ENCODE assay signal across 8 cellular contexts in genomic region chr18:50819727-50820378, GRCh38. TPM values are rescaled to one million over a fixed set of nuclear protein-coding genes. Genes with fewer than 3 reads are reported as not detected.
A peak's percentile ranks its signal among the peaks of the same experiment; 100 is the strongest.
DNase-seq lines count a peak whose midpoint lies in the region; ATAC-seq and TF ChIP-seq lines count a peak whose summit lies in the region.

Gene MRO, minus strand, starts transcription at chr18:50820016. Its CDS starts 10,616 bp downstream, at chr18:50809400.

- peak; percentile 79 for DNase-seq in NCI-H1436 (lab: John Stamatoyannopoulos, UW)
- peak; percentile 7 to 26 for DNase-seq in SW 1271 (lab: John Stamatoyannopoulos, UW)
- DNase-seq in adrenal gland: peak; percentile 80 to 97 (median 88)
- DNase-seq in left ventricle myocardium superior: peak; percentile 93
- DNase-seq in progenitor cell of endocrine pancreas (ENCODE audit: low spot score, unreplicated experiment): peak; percentile 73
- DNase-seq in upper lobe of right lung: peak; percentile 92

- no peaks in the 10 kb centered on the region for H3K9me3 ChIP-seq in adrenal gland (replicated peaks in 1 of 3)
- H3K9me3 ChIP-seq in upper lobe of right lung: no peaks in the 10 kb centered on the region

- intact Hi-C loops in adrenal gland (cut with DNase I) (loop anchor here in 1 of 2 donors (5.0 kb wide), 1 partner anchor 232 kb away; no protein-coding TSS in a partner anchor), left ventricle myocardium superior (cut with micrococcal nuclease) (loop anchor here (5.0 kb wide), 1 partner anchor 57 kb away; the partner anchor contains the start of gene ME2), upper lobe of right lung (cut with DNase I) (no loop called here)

- TF ChIP-seq CTCF in GM12874 (IDR thresholded peaks at IDR 0.05; ENCODE audit: insufficient read depth, low read depth, low read length) (peak; percentile 91), adrenal gland (IDR thresholded peaks at IDR 0.05) (peak; percentile 84 to 95 (median 94)), progenitor cell of endocrine pancreas (IDR thresholded peaks at IDR 0.05; ENCODE audit: unreplicated experiment) (peak; percentile 96), upper lobe of right lung (IDR thresholded peaks at IDR 0.05) (peak; percentile 95)

- no peak within 1 kb of the TSS for H3K27ac Mint-ChIP-seq in progenitor cell of endocrine pancreas

- no peak within 1 kb of the TSS for H3K4me3 Mint-ChIP-seq in progenitor cell of endocrine pancreas (ENCODE audit: low read depth)

- H3K4me1 ChIP-seq in adrenal gland (replicated peaks in 1 of 2) (peaks cover 8 to 25% of the 10 kb centered on the region in 2 donors), upper lobe of right lung (peaks cover 14% of the 10 kb centered on the region)

- no peaks in the 10 kb centered on the region for H3K36me3 Mint-ChIP-seq in progenitor cell of endocrine pancreas (ENCODE audit: insufficient read depth)

- peaks cover 11% of the 10 kb centered on the region for H3K4me1 Mint-ChIP-seq in progenitor cell of endocrine pancreas (ENCODE audit: low read depth)

- H3K27me3 Mint-ChIP-seq in progenitor cell of endocrine pancreas: peaks cover 7% of the 10 kb centered on the region

- no peaks in the 10 kb centered on the region for H3K36me3 ChIP-seq in adrenal gland (replicated peaks in 1 of 2)
- no peaks in the 10 kb centered on the region for H3K36me3 ChIP-seq in upper lobe of right lung

- H3K27me3 ChIP-seq in adrenal gland (no peaks in the 10 kb centered on the region), upper lobe of right lung (peaks cover 4% of the 10 kb centered on the region)

- peak; percentile 92 for ATAC-seq in HG02840 (IDR thresholded peaks at IDR 0.05; ENCODE audit: low FRiP score, unreplicated experiment)
- ATAC-seq in left ventricle myocardium superior: peak; percentile 96
- peak; percentile 99 for ATAC-seq in upper lobe of right lung

- peak within 1 kb of the TSS in 2 of 4 donors; percentile 23 to 51 for H3K4me3 ChIP-seq in adrenal gland
- peak within 1 kb of the TSS; percentile 40 for H3K4me3 ChIP-seq in upper lobe of right lung

- H3K27ac ChIP-seq in adrenal gland (peak within 1 kb of the TSS; percentile 1 to 81 (median 61)), upper lobe of right lung (no peak within 1 kb of the TSS)

- peaks cover 4% of the 10 kb centered on the region for H3K9me3 Mint-ChIP-seq in progenitor cell of endocrine pancreas (ENCODE audit: low read depth)

- WGBS in adrenal gland, 4 donors: 1 to 2% (median 2%) methylated on average over 19 to 24 of the region's 24 CpGs

- no peak for TF ChIP-seq POLR2A in adrenal gland (IDR thresholded peaks at IDR 0.05)

RNA-seq across cellular contexts. Expression of gene MRO, which starts in this region (rescaled TPM):
- total RNA-seq in adrenal gland (1 to 10 TPM; 1.6 to 9.4 (median 3.9) TPM), left ventricle myocardium superior (4.0 TPM), progenitor cell of endocrine pancreas (0.13 TPM in 1 of 2 replicates, not detected in the other), upper lobe of right lung (0.20 TPM)
- 1 to 10 TPM in 2 of 3 donors, under 1 TPM in 1; 0.67 to 5.0 (median 2.3) TPM for polyA plus RNA-seq in adrenal gland

Comparison
In these comparisons a context has a peak if more than half of its experiments do, and no peak if none do; other contexts are left out.
1. Peak in DNase-seq in progenitor cell of endocrine pancreas; RNA of the gene not detected or under 1 TPM.
2. Peak in DNase-seq, ATAC-seq and H3K4me3 ChIP-seq in upper lobe of right lung; RNA of the gene not detected or under 1 TPM.
3. DNase-seq: peak in every context shown above with its lines; median percentile 93 in left ventricle myocardium superior; 92 in upper lobe of right lung; 88 in adrenal gland; 79 in NCI-H1436; 73 in progenitor cell of endocrine pancreas; 16 in SW 1271.